In the genomic region with DNA sequence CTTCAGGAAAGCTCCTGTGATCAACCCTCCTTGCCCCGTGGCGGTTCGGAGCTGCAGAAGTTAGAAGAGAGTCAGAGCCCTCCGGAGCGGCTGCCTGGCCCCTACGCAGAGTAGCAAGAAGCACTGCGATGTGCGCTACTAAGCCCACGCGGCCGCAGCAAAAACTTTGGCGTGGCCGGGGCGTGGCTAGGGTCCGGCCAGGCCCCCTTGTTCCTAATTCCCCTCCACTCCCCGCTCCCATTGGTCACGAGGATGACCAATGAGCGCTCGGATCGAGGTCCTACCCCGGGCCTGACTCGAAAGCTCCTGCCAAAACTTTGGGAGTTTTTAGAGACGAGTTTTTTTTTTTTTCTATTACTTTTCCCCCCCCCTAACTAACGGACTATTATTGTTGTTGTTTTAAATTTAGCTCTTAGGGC, we compare ENCODE assay signal across 8 cellular contexts. TPM values are rescaled to one million over a fixed set of nuclear protein-coding genes. Genes with fewer than 3 reads are reported as not detected.
DNase-seq lines count a peak whose midpoint lies in the region; ATAC-seq and TF ChIP-seq lines count a peak whose summit lies in the region.

A gene with protein sequence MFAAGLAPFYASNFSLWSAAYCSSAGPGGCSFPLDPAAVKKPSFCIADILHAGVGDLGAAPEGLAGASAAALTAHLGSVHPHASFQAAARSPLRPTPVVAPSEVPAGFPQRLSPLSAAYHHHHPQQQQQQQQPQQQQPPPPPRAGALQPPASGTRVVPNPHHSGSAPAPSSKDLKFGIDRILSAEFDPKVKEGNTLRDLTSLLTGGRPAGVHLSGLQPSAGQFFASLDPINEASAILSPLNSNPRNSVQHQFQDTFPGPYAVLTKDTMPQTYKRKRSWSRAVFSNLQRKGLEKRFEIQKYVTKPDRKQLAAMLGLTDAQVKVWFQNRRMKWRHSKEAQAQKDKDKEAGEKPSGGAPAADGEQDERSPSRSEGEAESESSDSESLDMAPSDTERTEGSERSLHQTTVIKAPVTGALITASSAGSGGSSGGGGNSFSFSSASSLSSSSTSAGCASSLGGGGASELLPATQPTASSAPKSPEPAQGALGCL (plus strand): TSS at position 354 of the 419 bp plus-strand sequence. CDS start 415 bp downstream, outside the sequence.

- H3K4me3 ChIP-seq in AG04450 (ENCODE audit: low read depth, low read length): peak within 1 kb of the TSS; percentile 77

- H3K9me3 ChIP-seq in AG04450 (ENCODE audit: control insufficient read depth, insufficient read depth, low read length): peaks cover 14% of the 10 kb centered on the region; the same call in 1 of the 2 replicates

- CTCF ChIA-PET in AG04450 (lab: Charles Lee): interaction anchor here (0.6 to 2.5 kb wide), 10 partner anchors 10 to 1582 kb away, joined by 3 to 22 read pairs (median 3); no protein-coding TSS in a partner anchor

- TF ChIP-seq CTCF in AG04450 (IDR thresholded peaks at IDR 0.05; ENCODE audit: low read depth, low read length) (no peak), omental fat pad (IDR thresholded peaks at IDR 0.05) (no peak)

- intact Hi-C loops in cardiac septum (cut with DNase I): loop anchor here (5.0 to 10.0 kb wide), 5 partner anchors 218 to 1586 kb away; no protein-coding TSS in a partner anchor

- peak; percentile 79 for DNase-seq in AG04450 (ENCODE audit: low read depth, low spot score)
- peak; percentile 54 for DNase-seq in NCI-H82 treated with DMSO at 0.1 percent for 48 hours (lab: John Stamatoyannopoulos, UW; ENCODE audit: unreplicated experiment)
- DNase-seq in amniotic epithelial cell (ENCODE audit: low read depth): peak; percentile 93
- DNase-seq in cardiac septum (ENCODE audit: low spot score): peak; percentile 98
- no peak for DNase-seq in omental fat pad (ENCODE audit: low spot score)
- no peak for DNase-seq in NAMALWA (ENCODE audit: low spot score)

- POLR2A ChIA-PET in AG04450 (lab: Yijun Ruan, JAX): interaction anchor here (0.6 to 1.0 kb wide), 10 partner anchors 59 to 936 kb away, joined by 3 to 8 read pairs (median 4); no protein-coding TSS in a partner anchor

- no peaks in the 10 kb centered on the region for H3K27me3 ChIP-seq in AG04450 (ENCODE audit: control insufficient read depth, insufficient read depth, low read length)

- H3K27ac ChIP-seq in AG04450 (ENCODE audit: low read depth, low read length): peak within 1 kb of the TSS; percentile 77

- peak; percentile 31 for TF ChIP-seq POLR2A in GM15510 (IDR thresholded peaks at IDR 0.05; ENCODE audit: borderline replicate concordance, extremely low read depth, insufficient read length)

- ATAC-seq in HG02870 (IDR thresholded peaks at IDR 0.05; ENCODE audit: unreplicated experiment) (peak; percentile 37), omental fat pad (ENCODE audit: low FRiP score) (peak; percentile 83)

RNA-seq across cellular contexts. Expression of the gene that starts here (rescaled TPM):
- polyA plus RNA-seq in AG04450 (2011; rRNA removed): 3.7 TPM in 2 replicates
- polyA minus RNA-seq in AG04450 (2011; rRNA and poly(A)+ RNA removed): 2.6 and 7.2 TPM in 2 replicates
- 8.1 TPM for total RNA-seq in cardiac septum
- total RNA-seq in omental fat pad: 10 to 100 TPM; 26.4 to 46.7 (median 34.5) TPM

Comparison
In these comparisons a context has a peak if more than half of its experiments do, and no peak if none do; other contexts are left out.
1. DNase-seq: peak in AG04450 (single experiment), NCI-H82 treated with DMSO at 0.1 percent for 48 hours (single experiment), amniotic epithelial cell (single experiment) and cardiac septum (single experiment); none in omental fat pad (single experiment) and NAMALWA (single experiment).